15 cellular contexts compared by ENCODE assay signal in the genomic region with DNA sequence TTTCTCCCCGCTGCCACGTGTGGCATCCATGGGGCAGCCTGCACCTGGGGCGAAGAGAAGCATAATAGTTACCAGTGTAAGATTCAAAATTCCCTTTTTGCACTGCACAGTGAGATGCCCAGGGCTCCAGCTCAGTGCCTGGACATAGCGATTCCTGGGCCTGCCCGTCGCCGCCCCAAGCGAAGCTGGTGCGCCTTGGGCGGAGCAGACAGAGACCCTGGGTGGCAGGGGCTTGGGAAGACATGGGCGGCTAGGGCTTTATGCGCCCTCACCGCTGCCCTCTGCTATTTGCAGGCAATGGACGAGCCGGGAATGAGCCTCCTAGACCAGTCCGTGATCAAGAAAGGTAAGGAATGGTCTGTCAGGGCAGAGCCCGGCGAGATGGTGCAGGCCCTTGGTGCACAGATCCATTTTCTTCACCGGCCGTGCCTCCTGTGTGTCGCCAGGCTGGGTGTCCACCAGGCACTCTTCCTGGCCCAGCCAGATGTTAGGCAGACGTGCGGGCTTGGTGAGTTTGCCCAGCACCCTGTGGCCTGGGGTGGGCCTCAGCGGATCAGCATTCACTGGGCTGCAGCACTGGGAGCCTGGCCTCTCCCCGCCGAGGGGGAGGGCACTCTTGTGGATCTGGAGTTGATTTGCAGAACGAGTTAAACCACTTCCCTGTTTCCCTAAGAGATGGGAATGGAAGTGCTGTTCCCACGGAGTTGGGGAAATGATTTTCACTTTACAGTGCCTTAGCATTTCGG. TPM values are rescaled to one million over a fixed set of nuclear protein-coding genes. Genes with fewer than 3 reads are reported as not detected.
A peak's percentile ranks its signal among the peaks of the same experiment; 100 is the strongest.
DNase-seq lines count a peak whose midpoint lies in the region; ATAC-seq and TF ChIP-seq lines count a peak whose summit lies in the region.
"Had no signal": no experiment of that assay in that cellular context is flagged by ENCODE, and none has a peak within 500 bp of the region (broad histone marks: within the 10 kb centered on the region; RNA-seq: fewer than 3 reads in every experiment).

No MANE protein-coding gene starts in this region.

- H3K4me2 ChIP-seq in hepatocyte (peak overlapping the region; percentile 11), neuronal stem cell (ENCODE audit: insufficient read depth, low read length, poor library complexity, severe bottlenecking) (no peak overlapping the region)

- peak overlapping the region; percentile 89 for H3K23ac ChIP-seq in neuronal stem cell (ENCODE audit: low read depth, low read length, poor library complexity)

- no TSS peak for BruUV-seq in Calu3 (replicated peaks; lab: Mats Ljungman, UMichigan)

- 53% methylated on average over 28 of the region's 29 CpGs for WGBS in hepatocyte (ENCODE audit: low lambda C conversion rate, missing lambda C conversion rate)
- no CpG with 5 or more reads among the region's 29 CpGs for WGBS in neuronal stem cell (ENCODE audit: extremely low coverage in 2 of 2, insufficient read length in 2 of 2, insufficient replicate concordance in 1 of 2), 2 donors
- 83 to 87% methylated on average over 21 to 29 of the region's 29 CpGs for WGBS in thyroid gland, 2 donors

- intact Hi-C loops in Calu3 (cut with micrococcal nuclease; ENCODE audit: unreplicated experiment): no loop called here
- intact Hi-C loops in thyroid gland (cut with DNase I): no loop called here

- H3K36me3 Mint-ChIP-seq in Calu3 (ENCODE audit: insufficient read depth, unreplicated experiment) (peaks cover 11% of the 10 kb centered on the region), HFFc6 (ENCODE audit: low read depth) (no peaks in the 10 kb centered on the region)

- H3K27me3 Mint-ChIP-seq in Calu3 (ENCODE audit: unreplicated experiment) (peaks cover 52% of the 10 kb centered on the region), HFFc6 (ENCODE audit: insufficient read depth) (peaks cover 26% of the 10 kb centered on the region)

- DNase-seq in Calu3: no peak
- peak; percentile 96 for DNase-seq in NCI-H510A treated with DMSO at 0.1 percent for 48 hours (lab: John Stamatoyannopoulos, UW)
- no peak for DNase-seq in hepatocyte (ENCODE audit: low spot score)
- DNase-seq in neuronal stem cell (ENCODE audit: low spot score): no peak
- no peak for DNase-seq in thyroid gland
- no peak for DNase-seq in NCI-H524 (lab: John Stamatoyannopoulos, UW)
- no peak for DNase-seq in HFFc6
- DNase-seq: activated CD4-positive, alpha-beta T cell treated with anti-CD3 and anti-CD28 coated beads, Interleukin-2, amount 10 ng/mL, durations not matched to agents 7 days and 5 days; activated gamma-delta T cell; DMS153; NCI-H1930 had no signal

- no peak overlapping the region for H4K8ac ChIP-seq in neuronal stem cell (ENCODE audit: low read depth, low read length)

- peak overlapping the region; percentile 42 for H3K14ac ChIP-seq in neuronal stem cell (ENCODE audit: low read length)

- H3K4me1 ChIP-seq in hepatocyte (ENCODE audit: insufficient read depth) (peaks cover 24% of the 10 kb centered on the region), neuronal stem cell (ENCODE audit: control insufficient read depth in 2 of 2, insufficient read depth in 1 of 2, low read depth in 1 of 2, low read length in 2 of 2) (peaks cover 3 to 12% of the 10 kb centered on the region in 2 donors), thyroid gland (peaks cover 13 to 26% of the 10 kb centered on the region in 2 donors)

- no peaks in the 10 kb centered on the region for H3K79me1 ChIP-seq in neuronal stem cell (ENCODE audit: low read depth, low read length)

- no peaks in the 10 kb centered on the region for H3K9me2 ChIP-seq in hepatocyte (replicated peaks; ENCODE audit: insufficient read depth)

- H3K4me3 Mint-ChIP-seq in Calu3 (ENCODE audit: low read depth, unreplicated experiment): peak overlapping the region; percentile 63
- no peak overlapping the region for H3K4me3 Mint-ChIP-seq in HFFc6
- H3K4me3 Mint-ChIP-seq: activated CD4-positive, alpha-beta T cell treated with anti-CD3 and anti-CD28 coated beads, Interleukin-2, amount 10 ng/mL, durations not matched to agents 7 days and 5 days had no signal

- H3K27ac ChIP-seq in hepatocyte (no peak overlapping the region), neuronal stem cell (replicated peaks; ENCODE audit: low read length) (no peak overlapping the region), thyroid gland (no peak overlapping the region)
- H3K27ac ChIP-seq: epithelial cell of prostate, thoracic aorta had no signal

- H4K91ac ChIP-seq in neuronal stem cell (ENCODE audit: low read depth, low read length, poor library complexity): peak overlapping the region; percentile 19

- no peak overlapping the region for H3K4ac ChIP-seq in neuronal stem cell (ENCODE audit: low read length)

- H2AFZ ChIP-seq in hepatocyte: no peak overlapping the region
- H2AFZ ChIP-seq in neuronal stem cell (ENCODE audit: low read length): no peak overlapping the region

- H3K27me3 ChIP-seq in hepatocyte: peaks cover 78% of the 10 kb centered on the region
- peaks cover 55 to 92% (median 74%) of the 10 kb centered on the region in 3 experiments for H3K27me3 ChIP-seq in neuronal stem cell (ENCODE audit: control insufficient read depth in 3 of 3, insufficient read depth in 3 of 3, low read depth in 1 of 3, low read length in 3 of 3)
- H3K27me3 ChIP-seq in thyroid gland: peaks cover 16% of the 10 kb centered on the region

- no peak overlapping the region for H3K27ac Mint-ChIP-seq in Calu3 (ENCODE audit: unreplicated experiment)
- H3K27ac Mint-ChIP-seq in HFFc6: no peak overlapping the region

- H3K9me3 Mint-ChIP-seq in Calu3 (ENCODE audit: low read depth, unreplicated experiment) (no peaks in the 10 kb centered on the region), HFFc6 (no peaks in the 10 kb centered on the region)
- H3K9me3 Mint-ChIP-seq: activated CD4-positive, alpha-beta T cell treated with anti-CD3 and anti-CD28 coated beads, Interleukin-2, amount 10 ng/mL, durations not matched to agents 7 days and 5 days had no signal

- no peak for TF ChIP-seq POLR2A in thyroid gland (IDR thresholded peaks at IDR 0.05)

- no peaks in the 10 kb centered on the region for H4K20me1 ChIP-seq in hepatocyte (ENCODE audit: insufficient read depth, poor library complexity, severe bottlenecking)

- H3K9me3 ChIP-seq in hepatocyte (ENCODE audit: low read depth): no peaks in the 10 kb centered on the region
- peaks cover 0 to 1% of the 10 kb centered on the region in 2 donors for H3K9me3 ChIP-seq in neuronal stem cell (replicated peaks in 1 of 2; ENCODE audit: control insufficient read depth in 2 of 2, insufficient read depth in 1 of 2, low read depth in 1 of 2, low read length in 2 of 2)
- no peaks in the 10 kb centered on the region for H3K9me3 ChIP-seq in thyroid gland
- H3K9me3 ChIP-seq: thoracic aorta had no signal

- H3K79me2 ChIP-seq in hepatocyte: no peaks in the 10 kb centered on the region

- H2BK120ac ChIP-seq in neuronal stem cell (ENCODE audit: low read depth, low read length): peak overlapping the region; percentile 8

- H2BK15ac ChIP-seq in neuronal stem cell (ENCODE audit: low read length): no peak overlapping the region

- TF ChIP-seq CTCF in Calu3 (IDR thresholded peaks at IDR 0.05; ENCODE audit: unreplicated experiment) (no peak), hepatocyte (IDR thresholded peaks at IDR 0.05; ENCODE audit: poor library complexity) (no peak), thyroid gland (IDR thresholded peaks at IDR 0.05) (no peak), HFFc6 (IDR thresholded peaks at IDR 0.05) (no peak)

- no peak for ATAC-seq in GM21717 (IDR thresholded peaks at IDR 0.05; ENCODE audit: unreplicated experiment)
- ATAC-seq: GM12878 had no signal

- CTCF ChIA-PET in Calu3 (lab: Charles Lee): no interaction called here

- H3K4me1 Mint-ChIP-seq in Calu3 (ENCODE audit: low read depth, unreplicated experiment) (peaks cover 19% of the 10 kb centered on the region), HFFc6 (ENCODE audit: low read depth) (peaks cover 41% of the 10 kb centered on the region)

- peak overlapping the region; percentile 3 for H3K9ac ChIP-seq in neuronal stem cell (ENCODE audit: low read depth, low read length, poor library complexity)

- no peak overlapping the region for H2BK12ac ChIP-seq in neuronal stem cell (ENCODE audit: low read length)

- H3K18ac ChIP-seq in neuronal stem cell (ENCODE audit: low read length): peak overlapping the region; percentile 55

- H2AK5ac ChIP-seq in neuronal stem cell (ENCODE audit: low read depth, low read length): peak overlapping the region; percentile 21

- H3K4me3 ChIP-seq in hepatocyte (no peak overlapping the region), neuronal stem cell (ENCODE audit: low read length in 2 of 2) (no peak overlapping the region), thyroid gland (replicated peaks in 1 of 3) (no peak overlapping the region)
- H3K4me3 ChIP-seq: GM12878, thoracic aorta had no signal

- H3K36me3 ChIP-seq in hepatocyte (replicated peaks; ENCODE audit: insufficient read depth, low read depth) (no peaks in the 10 kb centered on the region), neuronal stem cell (replicated peaks in 1 of 2; ENCODE audit: control insufficient read depth in 2 of 2, insufficient read depth in 2 of 2, low read length in 2 of 2) (no peaks in the 10 kb centered on the region), thyroid gland (no peaks in the 10 kb centered on the region)
- H3K36me3 ChIP-seq: thoracic aorta had no signal

- H2BK5ac ChIP-seq in neuronal stem cell (ENCODE audit: low read length): no peak overlapping the region

RNA-seq across cellular contexts. Expression of a gene that starts 1.7 kb away (rescaled TPM):
- total RNA-seq in Calu3 (2022) (0.26 and 0.49 TPM in 2 replicates), hepatocyte (not detected in 2 replicates), thyroid gland (under 1 TPM in 1 of 4 donors, not detected in 3; 0.81 TPM)
- 0.81 TPM in 1 of 2 replicates, not detected in the other for polyA plus RNA-seq in hepatocyte
- polyA plus RNA-seq in neuronal stem cell (2013, experiment 1 of 2): 0.25 TPM
- polyA plus RNA-seq in neuronal stem cell (2013, experiment 2 of 2): 0.24 TPM
- under 1 TPM; 0.11 to 0.21 (median 0.13) TPM for total RNA-seq in HFFc6 (2021; fragmentation: NEBNext Ultra II Directional; extraction: Animal tissue kit (Norgen Biotek cat#: 25700))

RNA-seq across cellular contexts. Expression of a gene that starts 17.2 kb away (rescaled TPM):
- total RNA-seq in Calu3 (2022) (36.0 and 38.0 TPM in 2 replicates), hepatocyte (11.4 and 19.6 TPM in 2 replicates), thyroid gland (10 to 100 TPM; 16.1 to 32.0 (median 26.9) TPM)
- polyA plus RNA-seq in hepatocyte: 25.7 and 28.5 TPM in 2 replicates
- 9.2 TPM for polyA plus RNA-seq in neuronal stem cell (2013, experiment 1 of 2)
- 9.4 TPM for polyA plus RNA-seq in neuronal stem cell (2013, experiment 2 of 2)
- total RNA-seq in HFFc6 (2021; fragmentation: NEBNext Ultra II Directional; extraction: Animal tissue kit (Norgen Biotek cat#: 25700)): 10 to 100 TPM; 43.4 to 63.2 (median 49.0) TPM

RNA-seq across cellular contexts. Expression of a gene that starts 17.6 kb away (rescaled TPM):
- total RNA-seq in Calu3 (2022): 72.0 and 72.6 TPM in 2 replicates
- total RNA-seq in hepatocyte: 77.7 and 82.3 TPM in 2 replicates
- polyA plus RNA-seq in hepatocyte: 41.5 and 56.3 TPM in 2 replicates
- 28.2 TPM for polyA plus RNA-seq in neuronal stem cell (2013, experiment 1 of 2)
- polyA plus RNA-seq in neuronal stem cell (2013, experiment 2 of 2): 29.4 TPM
- 100 to 1,000 TPM in 3 of 4 donors, 10 to 100 TPM in 1; 65.8 to 123 (median 111) TPM for total RNA-seq in thyroid gland
- total RNA-seq in HFFc6 (2021; fragmentation: NEBNext Ultra II Directional; extraction: Animal tissue kit (Norgen Biotek cat#: 25700)): 10 to 100 TPM; 30.5 to 39.0 (median 31.8) TPM
